In the genomic region with DNA sequence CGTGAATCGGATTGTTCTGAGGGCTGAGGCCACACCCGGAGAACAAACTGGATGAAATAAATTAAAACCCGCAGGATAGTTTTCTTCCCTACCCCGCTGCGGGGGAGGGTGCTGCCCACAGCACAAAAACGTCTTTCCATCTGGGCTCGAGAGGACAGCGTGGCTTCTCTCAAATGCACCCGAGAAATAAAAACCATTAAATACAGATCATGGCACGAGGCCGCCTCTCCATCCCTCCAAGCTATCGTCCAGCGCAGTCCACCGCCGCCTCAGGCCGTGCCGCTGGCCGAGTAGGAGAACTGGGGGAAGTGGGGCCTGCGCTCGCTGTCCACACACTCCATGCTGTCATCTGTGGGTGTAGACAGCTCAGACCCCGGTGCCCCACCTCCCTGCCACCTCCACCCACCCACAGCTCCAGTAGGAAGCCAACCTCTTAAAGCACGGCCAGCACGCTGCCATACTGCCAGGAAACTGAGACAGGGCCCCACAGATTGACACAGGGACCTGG, we compare ENCODE assay signal across 16 cellular contexts.
"Had no signal": no experiment of that assay in that cellular context is flagged by ENCODE, and none has a peak within 500 bp of the region (broad histone marks: within the 10 kb centered on the region; RNA-seq: fewer than 3 reads in every experiment).

No MANE protein-coding gene starts in this region.

- H3K27me3 ChIP-seq: brain microvascular endothelial cell, gastroesophageal sphincter, suprapubic skin had no signal

- H3K27me3 Mint-ChIP-seq: activated CD8-positive, alpha-beta memory T cell treated with anti-CD3 and anti-CD28 coated beads, Interleukin-2, amount 10 ng/mL, durations not matched to agents 7 days and 5 days; stimulated activated naive CD8-positive, alpha-beta T cell treated with anti-CD3 and anti-CD28 coated beads, Interleukin-15, Interleukin-2, amounts not matched to agents 100 ng/mL and 50 ng/mL, for 24 hours had no signal

- H3K4me3 Mint-ChIP-seq: activated CD8-positive, alpha-beta memory T cell treated with anti-CD3 and anti-CD28 coated beads, Interleukin-2, amount 10 ng/mL, durations not matched to agents 7 days and 5 days; stimulated activated naive CD8-positive, alpha-beta T cell treated with anti-CD3 and anti-CD28 coated beads, Interleukin-15, Interleukin-2, amounts not matched to agents 100 ng/mL and 50 ng/mL, for 24 hours had no signal

- DNase-seq: activated CD4-positive, CD25-positive, alpha-beta regulatory T cell treated with anti-CD3 and anti-CD28 coated beads, Interleukin-2, amount 50 U/mL, for 72 hours; activated gamma-delta T cell; activated T-cell treated with anti-CD3 and anti-CD28 coated beads, Interleukin-2, amount 50 U/mL, for 1 hour; brain microvascular endothelial cell; left colon; small intestine; stimulated activated CD4-positive, alpha-beta T cell treated with anti-CD3 and anti-CD28 coated beads, Interleukin-4, amount 100 ng/mL, for 4 hours; T-helper 1 cell; T1000 had no signal

- H3K9me3 ChIP-seq: gastroesophageal sphincter, suprapubic skin had no signal

- ATAC-seq: activated CD8-positive, alpha-beta memory T cell treated with anti-CD3 and anti-CD28 coated beads, Interleukin-2, amount 10 ng/mL, durations not matched to agents 7 days and 5 days; activated naive CD4-positive, alpha-beta T cell treated with anti-CD3 and anti-CD28 coated beads, Interleukin-2, amount 50 U/mL, for 72 hours; gastroesophageal sphincter; left colon had no signal

- H3K27ac Mint-ChIP-seq: activated CD8-positive, alpha-beta memory T cell treated with anti-CD3 and anti-CD28 coated beads, Interleukin-2, amount 10 ng/mL, durations not matched to agents 7 days and 5 days; stimulated activated naive CD8-positive, alpha-beta T cell treated with anti-CD3 and anti-CD28 coated beads, Interleukin-15, Interleukin-2, amounts not matched to agents 100 ng/mL and 50 ng/mL, for 24 hours had no signal

- H3K4me3 ChIP-seq: gastroesophageal sphincter, lung, SK-N-MC, suprapubic skin had no signal

- H3K27ac ChIP-seq: brain microvascular endothelial cell, gastroesophageal sphincter, SK-N-MC, suprapubic skin had no signal
